Comparison of ENCODE assay signal across 1 cellular context in the genomic region with DNA sequence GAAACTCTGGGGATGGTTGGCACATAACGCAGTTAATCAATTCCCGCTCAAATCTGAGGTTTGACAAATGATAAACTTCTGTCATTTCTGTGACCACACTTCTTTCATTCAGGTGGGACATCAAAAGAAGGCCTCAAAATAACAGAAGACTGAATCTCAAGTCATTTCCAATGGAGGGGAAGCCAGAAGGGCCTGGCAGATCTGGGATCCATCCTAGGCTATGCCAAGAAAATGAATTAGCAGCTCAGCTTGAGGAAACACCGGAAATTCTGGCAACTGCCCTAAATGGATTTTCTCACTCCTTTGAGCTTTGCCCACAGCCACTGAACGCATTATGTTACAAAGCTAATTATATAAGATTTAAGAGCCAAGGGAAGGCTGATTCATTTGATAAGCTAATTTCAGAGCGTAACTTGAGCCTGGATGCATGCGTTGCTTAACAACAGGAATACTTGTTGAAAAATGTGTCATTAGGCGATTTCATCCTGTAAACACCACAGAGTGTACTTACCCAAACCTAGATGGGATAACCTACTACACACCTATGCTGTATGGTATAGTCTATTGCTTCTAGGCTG.
TF ChIP-seq lines count a peak whose summit lies in the region.

No MANE protein-coding gene starts in this region.

TF ChIP-seq in HEK293, 187 proteins besides CTCF, POLR2A, EP300 and RAD21 (continued from another document and continues in another):
- TF ChIP-seq, protein P1, sequence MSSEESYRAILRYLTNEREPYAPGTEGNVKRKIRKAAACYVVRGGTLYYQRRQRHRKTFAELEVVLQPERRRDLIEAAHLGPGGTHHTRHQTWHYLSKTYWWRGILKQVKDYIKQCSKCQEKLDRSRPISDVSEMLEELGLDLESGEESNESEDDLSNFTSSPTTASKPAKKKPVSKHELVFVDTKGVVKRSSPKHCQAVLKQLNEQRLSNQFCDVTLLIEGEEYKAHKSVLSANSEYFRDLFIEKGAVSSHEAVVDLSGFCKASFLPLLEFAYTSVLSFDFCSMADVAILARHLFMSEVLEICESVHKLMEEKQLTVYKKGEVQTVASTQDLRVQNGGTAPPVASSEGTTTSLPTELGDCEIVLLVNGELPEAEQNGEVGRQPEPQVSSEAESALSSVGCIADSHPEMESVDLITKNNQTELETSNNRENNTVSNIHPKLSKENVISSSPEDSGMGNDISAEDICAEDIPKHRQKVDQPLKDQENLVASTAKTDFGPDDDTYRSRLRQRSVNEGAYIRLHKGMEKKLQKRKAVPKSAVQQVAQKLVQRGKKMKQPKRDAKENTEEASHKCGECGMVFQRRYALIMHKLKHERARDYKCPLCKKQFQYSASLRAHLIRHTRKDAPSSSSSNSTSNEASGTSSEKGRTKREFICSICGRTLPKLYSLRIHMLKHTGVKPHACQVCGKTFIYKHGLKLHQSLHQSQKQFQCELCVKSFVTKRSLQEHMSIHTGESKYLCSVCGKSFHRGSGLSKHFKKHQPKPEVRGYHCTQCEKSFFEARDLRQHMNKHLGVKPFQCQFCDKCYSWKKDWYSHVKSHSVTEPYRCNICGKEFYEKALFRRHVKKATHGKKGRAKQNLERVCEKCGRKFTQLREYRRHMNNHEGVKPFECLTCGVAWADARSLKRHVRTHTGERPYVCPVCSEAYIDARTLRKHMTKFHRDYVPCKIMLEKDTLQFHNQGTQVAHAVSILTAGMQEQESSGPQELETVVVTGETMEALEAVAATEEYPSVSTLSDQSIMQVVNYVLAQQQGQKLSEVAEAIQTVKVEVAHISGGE (tag by site-specific recombination; conservative IDR thresholded peaks at IDR 0.05; ENCODE audit: low read depth) = no peak
- TF ChIP-seq, protein P2, sequence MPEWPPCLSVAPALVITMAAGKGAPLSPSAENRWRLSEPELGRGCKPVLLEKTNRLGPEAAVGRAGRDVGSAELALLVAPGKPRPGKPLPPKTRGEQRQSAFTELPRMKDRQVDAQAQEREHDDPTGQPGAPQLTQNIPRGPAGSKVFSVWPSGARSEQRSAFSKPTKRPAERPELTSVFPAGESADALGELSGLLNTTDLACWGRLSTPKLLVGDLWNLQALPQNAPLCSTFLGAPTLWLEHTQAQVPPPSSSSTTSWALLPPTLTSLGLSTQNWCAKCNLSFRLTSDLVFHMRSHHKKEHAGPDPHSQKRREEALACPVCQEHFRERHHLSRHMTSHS (tag by site-specific recombination; IDR thresholded peaks at IDR 0.05) = no peak
- TF ChIP-seq ZNF416 (tag by site-specific recombination; IDR thresholded peaks at IDR 0.05) (no peak), ZNF354C (tag by site-specific recombination; IDR thresholded peaks at IDR 0.05; ENCODE audit: borderline replicate concordance, low read depth) (no peak), ZNF248 (tag by site-specific recombination; IDR thresholded peaks at IDR 0.05) (no peak), ZNF112 (tag by site-specific recombination; IDR thresholded peaks at IDR 0.05) (no peak), ZEB2 (tag by site-specific recombination; IDR thresholded peaks at IDR 0.05) (peak; percentile 95), ZNF37A (tag by site-specific recombination; IDR thresholded peaks at IDR 0.05) (no peak), ZNF768 (tag by site-specific recombination; IDR thresholded peaks at IDR 0.05) (no peak), ZNF777 (tag by site-specific recombination; IDR thresholded peaks at IDR 0.05; ENCODE audit: borderline replicate concordance) (no peak), ZNF221 (tag by site-specific recombination; IDR thresholded peaks at IDR 0.05; ENCODE audit: borderline replicate concordance) (no peak), HOXA7 (CRISPR knock-in tag; IDR thresholded peaks at IDR 0.05; ENCODE audit: borderline replicate concordance) (no peak), ZNF596 (tag by site-specific recombination; IDR thresholded peaks at IDR 0.05) (no peak), ZNF16 (tag by site-specific recombination; IDR thresholded peaks at IDR 0.05; ENCODE audit: low read depth) (no peak), ZNF366 (tag by site-specific recombination; conservative IDR thresholded peaks at IDR 0.05) (peak; percentile 81), ZNF624 (tag by site-specific recombination; IDR thresholded peaks at IDR 0.05) (no peak), ZNF514 (tag by site-specific recombination; IDR thresholded peaks at IDR 0.05) (no peak), ZNF555 (tag by site-specific recombination; conservative IDR thresholded peaks at IDR 0.05) (no peak), ZNF76 (tag by site-specific recombination; IDR thresholded peaks at IDR 0.05; ENCODE audit: borderline replicate concordance, low read depth) (no peak)
- TF ChIP-seq, protein P3, sequence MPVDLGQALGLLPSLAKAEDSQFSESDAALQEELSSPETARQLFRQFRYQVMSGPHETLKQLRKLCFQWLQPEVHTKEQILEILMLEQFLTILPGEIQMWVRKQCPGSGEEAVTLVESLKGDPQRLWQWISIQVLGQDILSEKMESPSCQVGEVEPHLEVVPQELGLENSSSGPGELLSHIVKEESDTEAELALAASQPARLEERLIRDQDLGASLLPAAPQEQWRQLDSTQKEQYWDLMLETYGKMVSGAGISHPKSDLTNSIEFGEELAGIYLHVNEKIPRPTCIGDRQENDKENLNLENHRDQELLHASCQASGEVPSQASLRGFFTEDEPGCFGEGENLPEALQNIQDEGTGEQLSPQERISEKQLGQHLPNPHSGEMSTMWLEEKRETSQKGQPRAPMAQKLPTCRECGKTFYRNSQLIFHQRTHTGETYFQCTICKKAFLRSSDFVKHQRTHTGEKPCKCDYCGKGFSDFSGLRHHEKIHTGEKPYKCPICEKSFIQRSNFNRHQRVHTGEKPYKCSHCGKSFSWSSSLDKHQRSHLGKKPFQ (tag by site-specific recombination; IDR thresholded peaks at IDR 0.05) = 0 out of 2 replicates have a peak, but pooled peaks have one; percentile 32
- TF ChIP-seq, protein P4, sequence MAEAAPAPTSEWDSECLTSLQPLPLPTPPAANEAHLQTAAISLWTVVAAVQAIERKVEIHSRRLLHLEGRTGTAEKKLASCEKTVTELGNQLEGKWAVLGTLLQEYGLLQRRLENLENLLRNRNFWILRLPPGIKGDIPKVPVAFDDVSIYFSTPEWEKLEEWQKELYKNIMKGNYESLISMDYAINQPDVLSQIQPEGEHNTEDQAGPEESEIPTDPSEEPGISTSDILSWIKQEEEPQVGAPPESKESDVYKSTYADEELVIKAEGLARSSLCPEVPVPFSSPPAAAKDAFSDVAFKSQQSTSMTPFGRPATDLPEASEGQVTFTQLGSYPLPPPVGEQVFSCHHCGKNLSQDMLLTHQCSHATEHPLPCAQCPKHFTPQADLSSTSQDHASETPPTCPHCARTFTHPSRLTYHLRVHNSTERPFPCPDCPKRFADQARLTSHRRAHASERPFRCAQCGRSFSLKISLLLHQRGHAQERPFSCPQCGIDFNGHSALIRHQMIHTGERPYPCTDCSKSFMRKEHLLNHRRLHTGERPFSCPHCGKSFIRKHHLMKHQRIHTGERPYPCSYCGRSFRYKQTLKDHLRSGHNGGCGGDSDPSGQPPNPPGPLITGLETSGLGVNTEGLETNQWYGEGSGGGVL (tag by site-specific recombination; IDR thresholded peaks at IDR 0.05) = peak; percentile 21; the same call in 1 of the 2 replicates
- TF ChIP-seq, protein P5, sequence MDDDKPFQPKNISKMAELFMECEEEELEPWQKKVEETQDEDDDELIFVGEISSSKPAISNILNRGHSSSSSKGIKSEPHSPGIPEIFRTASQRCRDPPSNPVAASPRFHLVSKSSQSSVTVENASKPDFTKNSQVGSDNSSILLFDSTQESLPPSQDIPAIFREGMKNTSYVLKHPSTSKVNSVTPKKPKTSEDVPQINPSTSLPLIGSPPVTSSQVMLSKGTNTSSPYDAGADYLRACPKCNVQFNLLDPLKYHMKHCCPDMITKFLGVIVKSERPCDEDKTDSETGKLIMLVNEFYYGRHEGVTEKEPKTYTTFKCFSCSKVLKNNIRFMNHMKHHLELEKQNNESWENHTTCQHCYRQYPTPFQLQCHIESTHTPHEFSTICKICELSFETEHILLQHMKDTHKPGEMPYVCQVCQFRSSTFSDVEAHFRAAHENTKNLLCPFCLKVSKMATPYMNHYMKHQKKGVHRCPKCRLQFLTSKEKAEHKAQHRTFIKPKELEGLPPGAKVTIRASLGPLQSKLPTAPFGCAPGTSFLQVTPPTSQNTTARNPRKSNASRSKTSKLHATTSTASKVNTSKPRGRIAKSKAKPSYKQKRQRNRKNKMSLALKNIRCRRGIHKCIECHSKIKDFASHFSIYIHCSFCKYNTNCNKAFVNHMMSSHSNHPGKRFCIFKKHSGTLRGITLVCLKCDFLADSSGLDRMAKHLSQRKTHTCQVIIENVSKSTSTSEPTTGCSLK (tag by site-specific recombination; IDR thresholded peaks at IDR 0.05) = no peak
- TF ChIP-seq, protein P6, sequence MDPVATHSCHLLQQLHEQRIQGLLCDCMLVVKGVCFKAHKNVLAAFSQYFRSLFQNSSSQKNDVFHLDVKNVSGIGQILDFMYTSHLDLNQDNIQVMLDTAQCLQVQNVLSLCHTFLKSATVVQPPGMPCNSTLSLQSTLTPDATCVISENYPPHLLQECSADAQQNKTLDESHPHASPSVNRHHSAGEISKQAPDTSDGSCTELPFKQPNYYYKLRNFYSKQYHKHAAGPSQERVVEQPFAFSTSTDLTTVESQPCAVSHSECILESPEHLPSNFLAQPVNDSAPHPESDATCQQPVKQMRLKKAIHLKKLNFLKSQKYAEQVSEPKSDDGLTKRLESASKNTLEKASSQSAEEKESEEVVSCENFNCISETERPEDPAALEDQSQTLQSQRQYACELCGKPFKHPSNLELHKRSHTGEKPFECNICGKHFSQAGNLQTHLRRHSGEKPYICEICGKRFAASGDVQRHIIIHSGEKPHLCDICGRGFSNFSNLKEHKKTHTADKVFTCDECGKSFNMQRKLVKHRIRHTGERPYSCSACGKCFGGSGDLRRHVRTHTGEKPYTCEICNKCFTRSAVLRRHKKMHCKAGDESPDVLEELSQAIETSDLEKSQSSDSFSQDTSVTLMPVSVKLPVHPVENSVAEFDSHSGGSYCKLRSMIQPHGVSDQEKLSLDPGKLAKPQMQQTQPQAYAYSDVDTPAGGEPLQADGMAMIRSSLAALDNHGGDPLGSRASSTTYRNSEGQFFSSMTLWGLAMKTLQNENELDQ (tag by site-specific recombination; IDR thresholded peaks at IDR 0.05; ENCODE audit: low read depth) = no peak
- TF ChIP-seq, protein P7, sequence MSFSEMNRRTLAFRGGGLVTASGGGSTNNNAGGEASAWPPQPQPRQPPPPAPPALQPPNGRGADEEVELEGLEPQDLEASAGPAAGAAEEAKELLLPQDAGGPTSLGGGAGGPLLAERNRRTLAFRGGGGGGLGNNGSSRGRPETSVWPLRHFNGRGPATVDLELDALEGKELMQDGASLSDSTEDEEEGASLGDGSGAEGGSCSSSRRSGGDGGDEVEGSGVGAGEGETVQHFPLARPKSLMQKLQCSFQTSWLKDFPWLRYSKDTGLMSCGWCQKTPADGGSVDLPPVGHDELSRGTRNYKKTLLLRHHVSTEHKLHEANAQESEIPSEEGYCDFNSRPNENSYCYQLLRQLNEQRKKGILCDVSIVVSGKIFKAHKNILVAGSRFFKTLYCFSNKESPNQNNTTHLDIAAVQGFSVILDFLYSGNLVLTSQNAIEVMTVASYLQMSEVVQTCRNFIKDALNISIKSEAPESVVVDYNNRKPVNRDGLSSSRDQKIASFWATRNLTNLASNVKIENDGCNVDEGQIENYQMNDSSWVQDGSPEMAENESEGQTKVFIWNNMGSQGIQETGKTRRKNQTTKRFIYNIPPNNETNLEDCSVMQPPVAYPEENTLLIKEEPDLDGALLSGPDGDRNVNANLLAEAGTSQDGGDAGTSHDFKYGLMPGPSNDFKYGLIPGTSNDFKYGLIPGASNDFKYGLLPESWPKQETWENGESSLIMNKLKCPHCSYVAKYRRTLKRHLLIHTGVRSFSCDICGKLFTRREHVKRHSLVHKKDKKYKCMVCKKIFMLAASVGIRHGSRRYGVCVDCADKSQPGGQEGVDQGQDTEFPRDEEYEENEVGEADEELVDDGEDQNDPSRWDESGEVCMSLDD (tag by site-specific recombination; IDR thresholded peaks at IDR 0.05) = no peak
- TF ChIP-seq, protein P8, sequence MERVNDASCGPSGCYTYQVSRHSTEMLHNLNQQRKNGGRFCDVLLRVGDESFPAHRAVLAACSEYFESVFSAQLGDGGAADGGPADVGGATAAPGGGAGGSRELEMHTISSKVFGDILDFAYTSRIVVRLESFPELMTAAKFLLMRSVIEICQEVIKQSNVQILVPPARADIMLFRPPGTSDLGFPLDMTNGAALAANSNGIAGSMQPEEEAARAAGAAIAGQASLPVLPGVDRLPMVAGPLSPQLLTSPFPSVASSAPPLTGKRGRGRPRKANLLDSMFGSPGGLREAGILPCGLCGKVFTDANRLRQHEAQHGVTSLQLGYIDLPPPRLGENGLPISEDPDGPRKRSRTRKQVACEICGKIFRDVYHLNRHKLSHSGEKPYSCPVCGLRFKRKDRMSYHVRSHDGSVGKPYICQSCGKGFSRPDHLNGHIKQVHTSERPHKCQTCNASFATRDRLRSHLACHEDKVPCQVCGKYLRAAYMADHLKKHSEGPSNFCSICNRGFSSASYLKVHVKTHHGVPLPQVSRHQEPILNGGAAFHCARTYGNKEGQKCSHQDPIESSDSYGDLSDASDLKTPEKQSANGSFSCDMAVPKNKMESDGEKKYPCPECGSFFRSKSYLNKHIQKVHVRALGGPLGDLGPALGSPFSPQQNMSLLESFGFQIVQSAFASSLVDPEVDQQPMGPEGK (tag by site-specific recombination; IDR thresholded peaks at IDR 0.05) = 0 out of 2 replicates have a peak, but pooled peaks have one; percentile 15
- TF ChIP-seq, protein P9, sequence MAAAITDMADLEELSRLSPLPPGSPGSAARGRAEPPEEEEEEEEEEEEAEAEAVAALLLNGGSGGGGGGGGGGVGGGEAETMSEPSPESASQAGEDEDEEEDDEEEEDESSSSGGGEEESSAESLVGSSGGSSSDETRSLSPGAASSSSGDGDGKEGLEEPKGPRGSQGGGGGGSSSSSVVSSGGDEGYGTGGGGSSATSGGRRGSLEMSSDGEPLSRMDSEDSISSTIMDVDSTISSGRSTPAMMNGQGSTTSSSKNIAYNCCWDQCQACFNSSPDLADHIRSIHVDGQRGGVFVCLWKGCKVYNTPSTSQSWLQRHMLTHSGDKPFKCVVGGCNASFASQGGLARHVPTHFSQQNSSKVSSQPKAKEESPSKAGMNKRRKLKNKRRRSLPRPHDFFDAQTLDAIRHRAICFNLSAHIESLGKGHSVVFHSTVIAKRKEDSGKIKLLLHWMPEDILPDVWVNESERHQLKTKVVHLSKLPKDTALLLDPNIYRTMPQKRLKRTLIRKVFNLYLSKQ (tag by site-specific recombination; IDR thresholded peaks at IDR 0.05; ENCODE audit: borderline replicate concordance) = no peak
- TF ChIP-seq, protein P10, sequence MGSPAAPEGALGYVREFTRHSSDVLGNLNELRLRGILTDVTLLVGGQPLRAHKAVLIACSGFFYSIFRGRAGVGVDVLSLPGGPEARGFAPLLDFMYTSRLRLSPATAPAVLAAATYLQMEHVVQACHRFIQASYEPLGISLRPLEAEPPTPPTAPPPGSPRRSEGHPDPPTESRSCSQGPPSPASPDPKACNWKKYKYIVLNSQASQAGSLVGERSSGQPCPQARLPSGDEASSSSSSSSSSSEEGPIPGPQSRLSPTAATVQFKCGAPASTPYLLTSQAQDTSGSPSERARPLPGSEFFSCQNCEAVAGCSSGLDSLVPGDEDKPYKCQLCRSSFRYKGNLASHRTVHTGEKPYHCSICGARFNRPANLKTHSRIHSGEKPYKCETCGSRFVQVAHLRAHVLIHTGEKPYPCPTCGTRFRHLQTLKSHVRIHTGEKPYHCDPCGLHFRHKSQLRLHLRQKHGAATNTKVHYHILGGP (tag by site-specific recombination; IDR thresholded peaks at IDR 0.05) = no peak
- TF ChIP-seq, protein P11, sequence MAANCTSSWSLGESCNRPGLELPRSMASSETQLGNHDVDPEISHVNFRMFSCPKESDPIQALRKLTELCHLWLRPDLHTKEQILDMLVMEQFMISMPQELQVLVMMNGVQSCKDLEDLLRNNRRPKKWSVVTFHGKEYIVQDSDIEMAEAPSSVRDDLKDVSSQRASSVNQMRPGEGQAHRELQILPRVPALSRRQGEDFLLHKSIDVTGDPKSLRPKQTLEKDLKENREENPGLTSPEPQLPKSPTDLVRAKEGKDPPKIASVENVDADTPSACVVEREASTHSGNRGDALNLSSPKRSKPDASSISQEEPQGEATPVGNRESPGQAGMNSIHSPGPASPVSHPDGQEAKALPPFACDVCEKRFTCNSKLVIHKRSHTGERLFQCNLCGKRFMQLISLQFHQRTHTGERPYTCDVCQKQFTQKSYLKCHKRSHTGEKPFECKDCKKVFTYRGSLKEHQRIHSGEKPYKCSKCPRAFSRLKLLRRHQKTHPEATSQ (tag by site-specific recombination; IDR thresholded peaks at IDR 0.05) = no peak
